Comparison of ENCODE assay signal across 9 cellular contexts in the genomic region with DNA sequence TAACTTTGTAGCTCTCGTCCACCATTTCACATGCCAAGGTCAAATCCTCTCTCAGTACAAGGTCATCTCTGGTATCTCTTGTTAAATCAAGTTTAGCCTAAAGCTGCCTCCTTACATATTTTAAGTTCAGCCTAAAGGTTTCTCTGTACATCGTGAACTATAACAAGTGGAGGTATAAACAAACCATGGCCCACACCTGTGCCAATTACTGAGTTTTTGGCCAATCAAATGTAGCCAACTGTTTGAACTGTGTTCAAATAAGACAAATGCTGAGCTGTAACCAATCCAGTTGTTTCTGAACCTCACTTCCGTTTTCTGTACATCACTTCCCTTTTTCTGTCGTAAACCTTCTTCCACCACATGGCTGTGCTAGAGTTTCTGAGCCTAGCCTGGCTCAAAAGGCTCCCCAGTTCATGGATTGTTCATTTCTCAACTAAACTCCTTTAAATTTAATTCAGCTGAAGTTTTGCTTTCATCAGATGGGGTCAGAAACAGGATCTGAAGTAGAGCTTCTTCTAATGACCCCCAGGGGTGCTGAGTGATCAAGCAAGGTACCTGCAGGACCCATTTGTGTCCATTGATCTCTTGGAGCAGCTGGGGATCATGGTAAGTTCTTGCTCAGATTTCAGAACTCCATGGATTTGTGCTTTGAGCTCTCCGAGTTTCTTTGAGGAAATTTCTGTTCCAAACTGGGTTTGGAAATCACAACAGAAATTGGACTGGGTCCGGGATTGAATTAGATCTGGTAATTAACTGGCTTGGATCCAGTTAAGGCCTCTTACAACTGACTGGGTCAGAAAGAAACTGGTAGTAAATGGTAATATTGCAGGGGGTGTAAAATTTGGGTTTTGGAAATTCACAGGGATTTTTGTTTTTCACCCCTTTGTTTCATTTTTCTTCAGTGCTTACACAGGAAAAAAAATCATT. TPM values are rescaled to one million over a fixed set of nuclear protein-coding genes. Genes with fewer than 3 reads are reported as not detected.
DNase-seq lines count a peak whose midpoint lies in the region; ATAC-seq, FAIRE-seq and TF ChIP-seq lines count a peak whose summit lies in the region.
"Had no signal": no experiment of that assay in that cellular context is flagged by ENCODE, and none has a peak within 500 bp of the region (broad histone marks: within the 10 kb centered on the region; RNA-seq: fewer than 3 reads in every experiment).

No MANE protein-coding gene starts in this region.

- H3K27ac Mint-ChIP-seq in activated T-helper 2 cell treated with anti-CD3 and anti-CD28 coated beads, Interferon-gamma antibody, Interleukin-2, Interleukin-4, amounts not matched to agents 10 μg/mL and 5 μg/mL and 100 μg/mL, durations not matched to agents 14 hours and 24 hours and 36 hours, result peak overlapping the region; percentile 86

- WGBS in pancreas, 2 donors, result 65 to 72% methylated on average over 6 of the region's 6 CpGs
- 73 to 79% methylated on average over 6 of the region's 6 CpGs for WGBS in aorta, 2 donors

- H3K27ac ChIP-seq in HEK293 (ENCODE audit: extremely low read depth, low read depth, low read length) (no peak overlapping the region), pancreas (no peak overlapping the region), aorta (ENCODE audit: low read depth in 1 of 2, low read length in 2 of 2) (no peak overlapping the region)

- H3K4me1 ChIP-seq in HEK293 (ENCODE audit: control insufficient read depth, insufficient read depth, low read length) (no peaks in the 10 kb centered on the region), pancreas (no peaks in the 10 kb centered on the region), aorta (ENCODE audit: control insufficient read depth in 1 of 2, insufficient read depth in 2 of 2, low read length in 2 of 2) (no peaks in the 10 kb centered on the region)

- H3K27me3 Mint-ChIP-seq in activated T-helper 2 cell treated with anti-CD3 and anti-CD28 coated beads, Interferon-gamma antibody, Interleukin-2, Interleukin-4, amounts not matched to agents 10 μg/mL and 5 μg/mL and 100 μg/mL, durations not matched to agents 14 hours and 24 hours and 36 hours (ENCODE audit: low read depth), result no peaks in the 10 kb centered on the region

- H3K4me3 ChIP-seq in HEK293 (ENCODE audit: low read depth, low read length) (no peak overlapping the region), pancreas (peak overlapping the region in 1 of 4 donors; percentile 21), aorta (ENCODE audit: low read length in 2 of 2) (no peak overlapping the region)

- POLR2A ChIA-PET in HEK293 (lab: Yijun Ruan, JAX), result interaction anchor here (2.9 kb wide), 1 partner anchor 11 kb away, joined by 11 read pairs; the partner anchor contains the start of gene NANS

- H3K9me3 ChIP-seq in HEK293 (ENCODE audit: control insufficient read depth, insufficient read depth, low read depth, low read length) (no peaks in the 10 kb centered on the region), pancreas (no peaks in the 10 kb centered on the region), aorta (ENCODE audit: control insufficient read depth, low read length) (no peaks in the 10 kb centered on the region)

- peaks cover 6% of the 10 kb centered on the region for H3K9me3 Mint-ChIP-seq in activated T-helper 2 cell treated with anti-CD3 and anti-CD28 coated beads, Interferon-gamma antibody, Interleukin-2, Interleukin-4, amounts not matched to agents 10 μg/mL and 5 μg/mL and 100 μg/mL, durations not matched to agents 14 hours and 24 hours and 36 hours

- peaks cover 28% of the 10 kb centered on the region for H3K4me1 Mint-ChIP-seq in activated T-helper 2 cell treated with anti-CD3 and anti-CD28 coated beads, Interferon-gamma antibody, Interleukin-2, Interleukin-4, amounts not matched to agents 10 μg/mL and 5 μg/mL and 100 μg/mL, durations not matched to agents 14 hours and 24 hours and 36 hours (ENCODE audit: low read depth)

- no peaks in the 10 kb centered on the region for H3K27me3 ChIP-seq in pancreas
- H3K27me3 ChIP-seq in aorta (ENCODE audit: control insufficient read depth in 1 of 2, insufficient read depth in 2 of 2, low read length in 1 of 2), result no peaks in the 10 kb centered on the region

- H3K36me3 ChIP-seq in HEK293 (ENCODE audit: control insufficient read depth in 2 of 2, insufficient read depth in 1 of 2, low read length in 2 of 2), result no peaks in the 10 kb centered on the region
- H3K36me3 ChIP-seq in pancreas, result no peaks in the 10 kb centered on the region
- no peaks in the 10 kb centered on the region for H3K36me3 ChIP-seq in aorta (ENCODE audit: control insufficient read depth in 1 of 2, insufficient read depth in 2 of 2, low read length in 1 of 2)

- DNase-seq in NCI-H2081 treated with DMSO at 0.1 percent for 48 hours (lab: John Stamatoyannopoulos, UW), result peak; percentile 86
- peak; percentile 39 for DNase-seq in activated T-helper 2 cell treated with anti-CD3 and anti-CD28 coated beads, Interferon-gamma antibody, Interleukin-2, Interleukin-4, amounts not matched to agents 10 μg/mL and 5 μg/mL and 100 μg/mL, durations not matched to agents 14 hours and 24 hours and 36 hours (ENCODE audit: low spot score)
- DNase-seq in pancreas, result no peak
- DNase-seq in left ventricle myocardium superior, result no peak
- no peak for DNase-seq in aorta
- no peak for DNase-seq in NCI-H345 (lab: John Stamatoyannopoulos, UW)

- intact Hi-C loops in activated T-helper 2 cell treated with anti-CD3 and anti-CD28 coated beads, Interferon-gamma antibody, Interleukin-2, Interleukin-4, amounts not matched to agents 10 μg/mL and 5 μg/mL and 100 μg/mL, durations not matched to agents 14 hours and 24 hours and 36 hours (cut with micrococcal nuclease), result loop anchor here (1.0 to 5.0 kb wide), 2 partner anchors 11 to 58 kb away; partner anchors contain the start of gene NANS
- intact Hi-C loops in pancreas (cut with DNase I), result no loop called here
- intact Hi-C loops in left ventricle myocardium superior (cut with micrococcal nuclease), result no loop called here
- intact Hi-C loops in aorta (cut with DNase I), result no loop called here

- H3K36me3 Mint-ChIP-seq in activated T-helper 2 cell treated with anti-CD3 and anti-CD28 coated beads, Interferon-gamma antibody, Interleukin-2, Interleukin-4, amounts not matched to agents 10 μg/mL and 5 μg/mL and 100 μg/mL, durations not matched to agents 14 hours and 24 hours and 36 hours (ENCODE audit: low read depth), result peaks cover 41% of the 10 kb centered on the region

- ATAC-seq in GM18505 (IDR thresholded peaks at IDR 0.05; ENCODE audit: unreplicated experiment), result no peak
- ATAC-seq in pancreas, result peak in 3 of 4 donors; percentile 63 to 73 (median 69)
- no peak for ATAC-seq in left ventricle myocardium superior
- ATAC-seq in aorta (ENCODE audit: low FRiP score), result no peak

- CTCF ChIA-PET in HEK293 (lab: Yijun Ruan, JAX), result interaction anchor here (0.7 to 1.5 kb wide), 2 partner anchors 14 to 374 kb away, joined by 3 to 4 read pairs; no protein-coding TSS in a partner anchor

- no peak for TF ChIP-seq CTCF in HEK293 (tag by site-specific recombination; IDR thresholded peaks at IDR 0.05)
- no peak for TF ChIP-seq CTCF in pancreas (IDR thresholded peaks at IDR 0.05)

- FAIRE-seq in pancreas (lab: Jason Lieb, UNC), result no peak
- FAIRE-seq: TTC549 had no signal

- H3K4me3 Mint-ChIP-seq in activated T-helper 2 cell treated with anti-CD3 and anti-CD28 coated beads, Interferon-gamma antibody, Interleukin-2, Interleukin-4, amounts not matched to agents 10 μg/mL and 5 μg/mL and 100 μg/mL, durations not matched to agents 14 hours and 24 hours and 36 hours (ENCODE audit: low read depth), result peak overlapping the region; percentile 84

- peak; percentile 65 for TF ChIP-seq POLR2A in GM18505 (IDR thresholded peaks at IDR 0.05; ENCODE audit: borderline replicate concordance, extremely low read depth, insufficient read depth, insufficient read length)

TF ChIP-seq in HEK293, 187 proteins besides CTCF, POLR2A, EP300 and RAD21 (continues in another document):
- TF ChIP-seq ZXDB (tag by site-specific recombination; IDR thresholded peaks at IDR 0.05) (0 out of 2 replicates have a peak, but pooled peaks have one; percentile 27), KLF9 (tag by site-specific recombination; IDR thresholded peaks at IDR 0.05; ENCODE audit: low read depth) (no peak), ZNF19 (tag by site-specific recombination; IDR thresholded peaks at IDR 0.05; ENCODE audit: low read depth) (no peak)
- TF ChIP-seq, protein P1, sequence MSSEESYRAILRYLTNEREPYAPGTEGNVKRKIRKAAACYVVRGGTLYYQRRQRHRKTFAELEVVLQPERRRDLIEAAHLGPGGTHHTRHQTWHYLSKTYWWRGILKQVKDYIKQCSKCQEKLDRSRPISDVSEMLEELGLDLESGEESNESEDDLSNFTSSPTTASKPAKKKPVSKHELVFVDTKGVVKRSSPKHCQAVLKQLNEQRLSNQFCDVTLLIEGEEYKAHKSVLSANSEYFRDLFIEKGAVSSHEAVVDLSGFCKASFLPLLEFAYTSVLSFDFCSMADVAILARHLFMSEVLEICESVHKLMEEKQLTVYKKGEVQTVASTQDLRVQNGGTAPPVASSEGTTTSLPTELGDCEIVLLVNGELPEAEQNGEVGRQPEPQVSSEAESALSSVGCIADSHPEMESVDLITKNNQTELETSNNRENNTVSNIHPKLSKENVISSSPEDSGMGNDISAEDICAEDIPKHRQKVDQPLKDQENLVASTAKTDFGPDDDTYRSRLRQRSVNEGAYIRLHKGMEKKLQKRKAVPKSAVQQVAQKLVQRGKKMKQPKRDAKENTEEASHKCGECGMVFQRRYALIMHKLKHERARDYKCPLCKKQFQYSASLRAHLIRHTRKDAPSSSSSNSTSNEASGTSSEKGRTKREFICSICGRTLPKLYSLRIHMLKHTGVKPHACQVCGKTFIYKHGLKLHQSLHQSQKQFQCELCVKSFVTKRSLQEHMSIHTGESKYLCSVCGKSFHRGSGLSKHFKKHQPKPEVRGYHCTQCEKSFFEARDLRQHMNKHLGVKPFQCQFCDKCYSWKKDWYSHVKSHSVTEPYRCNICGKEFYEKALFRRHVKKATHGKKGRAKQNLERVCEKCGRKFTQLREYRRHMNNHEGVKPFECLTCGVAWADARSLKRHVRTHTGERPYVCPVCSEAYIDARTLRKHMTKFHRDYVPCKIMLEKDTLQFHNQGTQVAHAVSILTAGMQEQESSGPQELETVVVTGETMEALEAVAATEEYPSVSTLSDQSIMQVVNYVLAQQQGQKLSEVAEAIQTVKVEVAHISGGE (tag by site-specific recombination; conservative IDR thresholded peaks at IDR 0.05; ENCODE audit: low read depth), result no peak

RNA-seq across cellular contexts. Expression of gene NANS, which starts 11.0 kb away (rescaled TPM):
- 63.4 and 64.7 TPM in 2 replicates for total RNA-seq in activated T-helper 2 cell treated with anti-CD3 and anti-CD28 coated beads, Interferon-gamma antibody, Interleukin-2, Interleukin-4, amounts not matched to agents 10 μg/mL and 5 μg/mL and 100 μg/mL, durations not matched to agents 14 hours and 24 hours and 36 hours
- total RNA-seq in pancreas (10 to 100 TPM; 22.8 to 36.5 (median 30.5) TPM), left ventricle myocardium superior (35.9 TPM), aorta (10 to 100 TPM; 40.8 to 47.3 TPM)
- polyA plus RNA-seq in pancreas (10 to 100 TPM; 29.5 to 31.1 TPM), aorta (10 to 100 TPM; 39.2 to 57.1 TPM)

Comparison
In these comparisons a context has a peak if more than half of its experiments do, and no peak if none do; other contexts are left out.
1. ATAC-seq: peak in pancreas (3 of 4); none in GM18505 (single experiment), left ventricle myocardium superior (single experiment) and aorta (single experiment).
2. DNase-seq: peak in NCI-H2081 treated with DMSO at 0.1 percent for 48 hours (single experiment) and activated T-helper 2 cell treated with anti-CD3 and anti-CD28 coated beads, Interferon-gamma antibody, Interleukin-2, Interleukin-4, amounts not matched to agents 10 μg/mL and 5 μg/mL and 100 μg/mL, durations not matched to agents 14 hours and 24 hours and 36 hours (single experiment); none in pancreas (0 of 6), left ventricle myocardium superior (single experiment), aorta (0 of 2) and NCI-H345 (single experiment).